8 cellular contexts compared by ENCODE assay signal in the genomic region with DNA sequence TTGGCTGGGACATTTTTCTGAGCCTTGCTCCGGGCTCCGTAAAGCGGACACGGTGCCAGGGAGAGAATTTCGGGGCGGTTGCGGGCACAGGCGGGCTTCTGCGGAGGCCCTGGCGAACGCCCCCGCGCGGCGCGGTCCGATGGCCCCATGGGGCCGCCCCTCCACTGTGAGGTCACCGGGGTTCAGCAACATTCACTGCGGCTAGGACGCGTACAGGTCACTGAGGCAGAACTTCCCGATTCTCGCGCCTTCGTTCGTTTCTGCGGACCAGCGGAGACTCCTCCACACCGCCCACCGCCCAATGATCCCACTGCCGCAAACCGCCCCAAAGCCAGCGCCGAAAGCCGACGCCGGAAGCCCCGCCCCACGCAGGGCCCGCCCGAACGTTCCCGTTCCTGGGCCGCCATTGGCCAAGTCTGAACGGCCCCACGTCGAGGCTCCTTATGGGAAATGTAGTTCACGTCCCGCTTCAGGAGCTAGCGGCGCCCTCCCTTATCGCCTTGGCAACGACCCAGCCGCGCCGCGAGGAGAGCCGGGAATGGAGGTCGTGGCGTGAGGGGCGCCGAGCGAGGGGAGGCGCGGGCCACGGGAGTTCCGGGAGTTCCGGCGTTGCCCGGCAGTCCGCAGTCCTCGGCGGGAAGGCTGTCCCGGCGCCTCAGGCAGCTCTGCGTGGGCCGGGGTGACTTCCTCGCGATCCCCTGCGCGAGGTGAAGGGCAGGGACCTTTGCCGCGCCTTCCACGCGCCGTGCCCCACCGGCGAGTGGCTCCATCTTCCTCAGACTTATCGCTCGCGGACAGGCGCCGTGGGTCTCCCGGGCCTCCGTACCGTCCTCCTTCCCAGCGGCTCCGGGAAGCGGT. TPM values are rescaled to one million over a fixed set of nuclear protein-coding genes. Genes with fewer than 3 reads are reported as not detected.
DNase-seq lines count a peak whose midpoint lies in the region; ATAC-seq and TF ChIP-seq lines count a peak whose summit lies in the region.

A gene (plus strand): TSS at position 498 of the 858 bp plus-strand sequence. CDS start 499 bp downstream, outside the sequence.

- peak within 1 kb of the TSS; percentile 76 for H3K9ac ChIP-seq in mucosa of stomach (ENCODE audit: low read length)

- no peaks in the 10 kb centered on the region for H3K36me3 ChIP-seq in PC-9 (ENCODE audit: low read depth)
- no peaks in the 10 kb centered on the region for H3K36me3 ChIP-seq in esophagus (ENCODE audit: control insufficient read depth in 2 of 2, insufficient read depth in 2 of 2, low read length in 1 of 2)
- H3K36me3 ChIP-seq in mucosa of stomach (ENCODE audit: control insufficient read depth, insufficient read depth, low read length): no peaks in the 10 kb centered on the region

- POLR2A ChIA-PET in PC-9 (lab: Charles Lee; ENCODE audit: unreplicated experiment): interaction anchor here (0.6 to 0.7 kb wide), 6 partner anchors 14 to 1043 kb away, joined by 3 to 5 read pairs (median 4); a partner anchor contains a TSS

- peaks cover 12% of the 10 kb centered on the region for H3K4me1 ChIP-seq in PC-9 (replicated peaks; ENCODE audit: insufficient read depth)
- H3K4me1 ChIP-seq in esophagus (ENCODE audit: control insufficient read depth in 2 of 2, insufficient read depth in 2 of 2, low read length in 1 of 2): peaks cover 13 to 21% of the 10 kb centered on the region in 2 donors
- H3K4me1 ChIP-seq in mucosa of stomach (ENCODE audit: control insufficient read depth, insufficient read depth, low read length): peaks cover 22% of the 10 kb centered on the region

- H3K9me2 ChIP-seq in PC-9 (ENCODE audit: insufficient read depth): no peaks in the 10 kb centered on the region

- CTCF ChIA-PET in PC-9 (lab: Charles Lee): no interaction called here

- 0 out of 2 replicates have a peak, but pooled peaks cover 13% of the 10 kb centered on the region for H3K79me2 ChIP-seq in PC-9 (ENCODE audit: low read depth)

- H3K27me3 ChIP-seq in PC-9 (ENCODE audit: insufficient read depth, low read depth): no peaks in the 10 kb centered on the region
- H3K27me3 ChIP-seq in esophagus (ENCODE audit: control insufficient read depth in 1 of 2, insufficient read depth in 2 of 2, low read length in 2 of 2): no peaks in the 10 kb centered on the region
- no peaks in the 10 kb centered on the region for H3K27me3 ChIP-seq in mucosa of stomach (ENCODE audit: control insufficient read depth, insufficient read depth, low read length)

- H3K36me3 Mint-ChIP-seq in activated T-cell treated with anti-CD3 and anti-CD28 coated beads, Interleukin-2, amount 50 U/mL, for 4 hours (ENCODE audit: insufficient read depth): peaks cover 6% of the 10 kb centered on the region

- peak within 1 kb of the TSS; percentile 9; the same call in 1 of the 2 replicates for H3K27ac ChIP-seq in PC-9
- peak within 1 kb of the TSS; percentile 83 to 91 for H3K27ac ChIP-seq in esophagus (ENCODE audit: low read depth in 2 of 2, low read length in 1 of 2)

- peak within 1 kb of the TSS; percentile 86 for H3K4me2 ChIP-seq in PC-9

- H3K9me3 ChIP-seq in PC-9 (ENCODE audit: insufficient read depth, low read depth): no peaks in the 10 kb centered on the region
- no peaks in the 10 kb centered on the region for H3K9me3 ChIP-seq in esophagus (ENCODE audit: control insufficient read depth in 2 of 2, insufficient read depth in 1 of 2, low read depth in 1 of 2, low read length in 1 of 2)
- no peaks in the 10 kb centered on the region for H3K9me3 ChIP-seq in mucosa of stomach (ENCODE audit: control insufficient read depth, low read length)

- H3K27me3 Mint-ChIP-seq in activated T-cell treated with anti-CD3 and anti-CD28 coated beads, Interleukin-2, amount 50 U/mL, for 4 hours (ENCODE audit: low read depth): no peaks in the 10 kb centered on the region

- H3K4me3 ChIP-seq in PC-9: peak within 1 kb of the TSS; percentile 73
- H3K4me3 ChIP-seq in esophagus (ENCODE audit: low read depth in 1 of 2, low read length in 2 of 2): peak within 1 kb of the TSS; percentile 92 to 93
- H3K4me3 ChIP-seq in mucosa of stomach (ENCODE audit: low read length): peak within 1 kb of the TSS; percentile 74

- H3K4me1 Mint-ChIP-seq in activated T-cell treated with anti-CD3 and anti-CD28 coated beads, Interleukin-2, amount 50 U/mL, for 4 hours (ENCODE audit: low read depth): peaks cover 26% of the 10 kb centered on the region

- intact Hi-C loops in PC-9 (cut with micrococcal nuclease; ENCODE audit: unreplicated experiment): loop anchor here (1.0 to 5.0 kb wide), 4 partner anchors 27 to 58 kb away; a partner anchor contains a TSS

- ATAC-seq in GM21723 (IDR thresholded peaks at IDR 0.05; ENCODE audit: unreplicated experiment): peak; percentile 90
- ATAC-seq in activated T-cell treated with anti-CD3 and anti-CD28 coated beads, Interleukin-2, amount 50 U/mL, for 4 hours: peak; percentile 98

- no peaks in the 10 kb centered on the region for H3K9me3 Mint-ChIP-seq in activated T-cell treated with anti-CD3 and anti-CD28 coated beads, Interleukin-2, amount 50 U/mL, for 4 hours

- 0% methylated on average over 89 to 100 of the region's 100 CpGs for WGBS in esophagus, 2 donors

- BruUV-seq in PC-9 (replicated peaks; lab: Mats Ljungman, UMichigan): no TSS peak

- TF ChIP-seq CTCF in PC-9 (conservative IDR thresholded peaks at IDR 0.05): no peak

- H3F3A ChIP-seq in PC-9 (ENCODE audit: insufficient read depth, low read depth): peaks cover 3% of the 10 kb centered on the region; the same call in 1 of the 2 replicates

- no peaks in the 10 kb centered on the region for H4K20me1 ChIP-seq in PC-9 (ENCODE audit: insufficient read depth)

- peak; percentile 96 for DNase-seq in DMS79 (lab: John Stamatoyannopoulos, UW)
- peak; percentile 98 for DNase-seq in KBM-7
- peak; percentile 76 to 91 for DNase-seq in PC-9
- peak; percentile 93 for DNase-seq in activated T-cell treated with anti-CD3 and anti-CD28 coated beads, Interleukin-2, amount 50 U/mL, for 4 hours
- DNase-seq in stimulated activated CD8-positive, alpha-beta memory T cell treated with anti-CD3 and anti-CD28 coated beads, Interleukin-4, amount 100 ng/mL, for 48 hours: peak; percentile 96

- H2AFZ ChIP-seq in PC-9: peak within 1 kb of the TSS; percentile 90

- in situ Hi-C loops in KBM-7 (cut with MboI; ENCODE audit: low pct_unique_long_range_greater_than_20kb, low sequenced_read_pairs): no loop called here

- H3K4me3 Mint-ChIP-seq in activated T-cell treated with anti-CD3 and anti-CD28 coated beads, Interleukin-2, amount 50 U/mL, for 4 hours: peak within 1 kb of the TSS; percentile 88

RNA-seq across cellular contexts. Expression of the gene that starts here (rescaled TPM):
- total RNA-seq in PC-9 (2021): 13.5 and 18.8 TPM in 2 replicates
- 10 to 100 TPM; 17.8 to 20.5 (median 20.3) TPM for total RNA-seq in activated T-cell treated with anti-CD3 and anti-CD28 coated beads, Interleukin-2, amount 50 U/mL, for 4 hours
- polyA plus RNA-seq in esophagus: 1 to 10 TPM; 3.9 to 8.9 TPM

Comparison
In these comparisons a context has a peak if more than half of its experiments do, and no peak if none do; other contexts are left out.
1. Peak in every context shown above with its lines: DNase-seq, ATAC-seq, H3K4me3 ChIP-seq and H3K27ac ChIP-seq.